8 cellular contexts compared by ENCODE assay signal in the genomic region with DNA sequence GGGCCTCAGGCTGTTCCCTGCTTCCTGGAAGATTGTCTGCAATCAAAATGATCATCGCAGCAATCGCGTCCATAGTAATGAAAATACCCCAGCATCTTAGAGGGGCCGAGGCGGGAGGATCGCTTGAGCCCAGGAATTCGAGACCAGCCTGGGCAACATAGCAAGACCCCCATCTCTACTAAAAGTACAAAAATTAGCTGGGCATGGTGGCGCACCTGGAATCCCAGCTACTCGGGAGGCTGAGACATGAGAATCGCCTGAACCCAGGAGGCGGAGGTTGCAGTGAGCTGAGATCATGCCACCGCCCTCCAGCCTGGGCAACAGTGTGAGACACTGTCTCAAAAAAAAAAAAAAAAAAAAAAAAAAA. TPM values are rescaled to one million over a fixed set of nuclear protein-coding genes. Genes with fewer than 3 reads are reported as not detected.
A peak's percentile ranks its signal among the peaks of the same experiment; 100 is the strongest.
DNase-seq lines count a peak whose midpoint lies in the region; ATAC-seq, FAIRE-seq and TF ChIP-seq lines count a peak whose summit lies in the region.
"Not testable (repeated sequence)": the region's sequence is repeated elsewhere in the genome, so short reads cannot be mapped to it uniquely, and the experiment has no call there.

No MANE protein-coding gene starts in this region.

- peak overlapping the region; percentile 71 for H3K9ac ChIP-seq in adipocyte (ENCODE audit: low read length)

- H3K27ac ChIP-seq in CD8-positive, alpha-beta memory T cell (ENCODE audit: low read depth, low read length), result peak overlapping the region; percentile 24
- H3K27ac ChIP-seq in cingulate gyrus (ENCODE audit: low read depth, low read length) (peak overlapping the region; percentile 91), gastroesophageal sphincter (peak overlapping the region; percentile 85 to 100 (median 100)), right lobe of liver (peak overlapping the region; percentile 83 to 90 (median 89)), pancreas (peak overlapping the region; percentile 69 to 88 (median 84)), stomach (peak overlapping the region; percentile 83 to 100 (median 99)), upper lobe of left lung (peak overlapping the region; percentile 86 to 100 (median 94))

- DNase-seq in CD8-positive, alpha-beta memory T cell; adipocyte (ENCODE audit: low read depth); right lobe of liver; stomach; upper lobe of left lung: not testable (repeated sequence)
- DNase-seq in pancreas, result peak in 1 of 6 donors; percentile 50

- not testable (repeated sequence) for H3K9me3 ChIP-seq in CD8-positive, alpha-beta memory T cell (ENCODE audit: low read length); adipocyte (ENCODE audit: control insufficient read depth, low read length); gastroesophageal sphincter; right lobe of liver; pancreas; stomach; upper lobe of left lung

- FAIRE-seq in pancreas (lab: Jason Lieb, UNC), result not testable (repeated sequence)

- not testable (repeated sequence) for H3K9me3 Mint-ChIP-seq in CD8-positive, alpha-beta memory T cell

- H3K36me3 Mint-ChIP-seq in CD8-positive, alpha-beta memory T cell, result not testable (repeated sequence)

- TF ChIP-seq POLR2A in gastroesophageal sphincter (IDR thresholded peaks at IDR 0.05); right lobe of liver (IDR thresholded peaks at IDR 0.05); stomach (IDR thresholded peaks at IDR 0.05); upper lobe of left lung (IDR thresholded peaks at IDR 0.05): not testable (repeated sequence)

- not testable (repeated sequence) for TF ChIP-seq CTCF in gastroesophageal sphincter (IDR thresholded peaks at IDR 0.05); right lobe of liver (IDR thresholded peaks at IDR 0.05); pancreas (IDR thresholded peaks at IDR 0.05); stomach (IDR thresholded peaks at IDR 0.05); upper lobe of left lung (IDR thresholded peaks at IDR 0.05)

- POLR2A ChIA-PET in CD8-positive, alpha-beta memory T cell (lab: Charles Lee), result not testable (repeated sequence)

- not testable (repeated sequence) for H3K27me3 Mint-ChIP-seq in CD8-positive, alpha-beta memory T cell

- H3K27ac Mint-ChIP-seq in CD8-positive, alpha-beta memory T cell, result not testable (repeated sequence)

- TF ChIP-seq EP300 in gastroesophageal sphincter (IDR thresholded peaks at IDR 0.05); stomach (IDR thresholded peaks at IDR 0.05); upper lobe of left lung (IDR thresholded peaks at IDR 0.05): not testable (repeated sequence)

- H3K4me3 ChIP-seq in CD8-positive, alpha-beta memory T cell (ENCODE audit: low read length); adipocyte (ENCODE audit: low read length); upper lobe of left lung: not testable (repeated sequence)
- H3K4me3 ChIP-seq in gastroesophageal sphincter (peak overlapping the region in 1 of 2 donors; percentile 39), right lobe of liver (peak overlapping the region in 2 of 3 donors; percentile 37 to 46), pancreas (peak overlapping the region in 2 of 4 donors; percentile 21 to 23), stomach (peak overlapping the region in 1 of 4 donors; percentile 10)

- not testable (repeated sequence) for H3K27me3 ChIP-seq in CD8-positive, alpha-beta memory T cell (ENCODE audit: insufficient read depth, low read length, poor library complexity, severe bottlenecking); adipocyte (replicated peaks; ENCODE audit: control insufficient read depth, insufficient read depth, low read length); gastroesophageal sphincter; right lobe of liver; pancreas; stomach; upper lobe of left lung

- CTCF ChIA-PET in CD8-positive, alpha-beta memory T cell (lab: Charles Lee), result interaction anchor here (0.5 to 0.8 kb wide), 3 partner anchors 21 to 109 kb away, joined by 3 to 4 read pairs (median 4); no protein-coding TSS in a partner anchor

- not testable (repeated sequence) for H3K4me1 ChIP-seq in CD8-positive, alpha-beta memory T cell (ENCODE audit: insufficient read depth, low read length)
- H3K4me1 ChIP-seq in adipocyte (ENCODE audit: control insufficient read depth, insufficient read depth, low read length), result peaks cover 39% of the 10 kb centered on the region
- H3K4me1 ChIP-seq in gastroesophageal sphincter, result peaks cover 0 to 100% (median 50%) of the 10 kb centered on the region in 3 donors
- peaks cover 0 to 66% (median 26%) of the 10 kb centered on the region in 4 donors for H3K4me1 ChIP-seq in right lobe of liver
- H3K4me1 ChIP-seq in pancreas, result peaks cover 11 to 31% (median 26%) of the 10 kb centered on the region in 3 donors
- H3K4me1 ChIP-seq in stomach, result peaks cover 49 to 98% (median 85%) of the 10 kb centered on the region in 4 donors
- H3K4me1 ChIP-seq in upper lobe of left lung, result peaks cover 29 to 60% (median 53%) of the 10 kb centered on the region in 4 donors

- not testable (repeated sequence) for ATAC-seq in gastroesophageal sphincter; right lobe of liver; pancreas; upper lobe of left lung (ENCODE audit: low FRiP score in 2 of 2)

- not testable (repeated sequence) for H3K36me3 ChIP-seq in CD8-positive, alpha-beta memory T cell (ENCODE audit: insufficient read depth, low read length); adipocyte (ENCODE audit: control insufficient read depth, insufficient read depth, low read length, severe bottlenecking); gastroesophageal sphincter; right lobe of liver; pancreas; stomach; upper lobe of left lung

- not testable (repeated sequence) for H3K4me3 Mint-ChIP-seq in CD8-positive, alpha-beta memory T cell

- WGBS in gastroesophageal sphincter (ENCODE audit: low coverage in 1 of 2), 2 donors, result 80% methylated on average over 1 of the region's 12 CpGs; no CpG with 5 or more reads in 1 of the 2 donors
- WGBS in right lobe of liver (ENCODE audit: insufficient coverage, low coverage, low lambda C conversion rate, missing lambda C conversion rate), result 32% methylated on average over 7 of the region's 12 CpGs
- WGBS in pancreas, 2 donors, result 71 to 80% methylated on average over 12 of the region's 12 CpGs
- 75 to 81% (median 80%) methylated on average over 12 of the region's 12 CpGs for WGBS in stomach, 5 donors
- 72 to 74% methylated on average over 12 of the region's 12 CpGs for WGBS in upper lobe of left lung, 2 donors

- intact Hi-C loops in right lobe of liver (cut with DNase I), result loop anchor here in 1 of 2 donors (10.0 kb wide), 1 partner anchor 49 kb away; no protein-coding TSS in a partner anchor
- intact Hi-C loops in pancreas (cut with DNase I); stomach (cut with DNase I; ENCODE audit: low total_unique reads): not testable (repeated sequence)

- not testable (repeated sequence) for H3K4me1 Mint-ChIP-seq in CD8-positive, alpha-beta memory T cell

RNA-seq across cellular contexts. Expression of a gene that starts 9.7 kb away (rescaled TPM):
- total RNA-seq in CD8-positive, alpha-beta memory T cell, result 10 to 100 TPM; 16.1 to 19.4 TPM
- 17.8 TPM for polyA plus RNA-seq in CD8-positive, alpha-beta memory T cell
- total RNA-seq in gastroesophageal sphincter (100 to 1,000 TPM; 125 to 285 (median 155) TPM), right lobe of liver (100 to 1,000 TPM in 4 of 6 experiments, 10 to 100 TPM in 2; 94.6 to 168 (median 120) TPM), pancreas (100 to 1,000 TPM; 106 to 203 (median 127) TPM), stomach (100 to 1,000 TPM in 2 of 5 donors, 10 to 100 TPM in 3; 32.3 to 251 (median 94.2) TPM), upper lobe of left lung (100 to 1,000 TPM in 5 of 6 donors, 10 to 100 TPM in 1; 96.1 to 175 (median 154) TPM)
- polyA plus RNA-seq in pancreas (10 to 100 TPM; 21.3 to 74.9 TPM), stomach (10 to 100 TPM; 16.7 to 61.5 (median 34.2) TPM)

Comparison
In these comparisons a context has a peak if more than half of its experiments do, and no peak if none do; other contexts are left out.
1. H3K27ac ChIP-seq: peak in every context shown above with its lines; median percentile 100 in gastroesophageal sphincter; 99 in stomach; 94 in upper lobe of left lung; 91 in cingulate gyrus; 89 in right lobe of liver; 84 in pancreas; 24 in CD8-positive, alpha-beta memory T cell.